Comparison of ENCODE assay signal across 16 cellular contexts in genomic region chr2:233289590-233290424, GRCh38.
DNase-seq lines count a peak whose midpoint lies in the region; ATAC-seq lines count a peak whose summit lies in the region.
"Had no signal": no experiment of that assay in that cellular context is flagged by ENCODE, and none has a peak within 500 bp of the region (broad histone marks: within the 10 kb centered on the region; RNA-seq: fewer than 3 reads in every experiment).

No MANE protein-coding gene starts in this region.

- H3K9me3 Mint-ChIP-seq in stimulated activated effector memory CD8-positive, alpha-beta T cell treated with anti-CD3 and anti-CD28 coated beads, Interleukin-12 subunit alpha, Interleukin-12 subunit beta, amount 100 ng/mL, for 72 hours = no peaks in the 10 kb centered on the region

- no peak overlapping the region for H3K4me3 Mint-ChIP-seq in stimulated activated effector memory CD8-positive, alpha-beta T cell treated with anti-CD3 and anti-CD28 coated beads, Interleukin-12 subunit alpha, Interleukin-12 subunit beta, amount 100 ng/mL, for 72 hours

- H3K27ac Mint-ChIP-seq in stimulated activated effector memory CD8-positive, alpha-beta T cell treated with anti-CD3 and anti-CD28 coated beads, Interleukin-12 subunit alpha, Interleukin-12 subunit beta, amount 100 ng/mL, for 72 hours = peak overlapping the region; percentile 81

- ATAC-seq in stimulated activated effector memory CD8-positive, alpha-beta T cell treated with anti-CD3 and anti-CD28 coated beads, Interleukin-12 subunit alpha, Interleukin-12 subunit beta, amount 100 ng/mL, for 72 hours = no peak
- ATAC-seq in GM18511 (IDR thresholded peaks at IDR 0.05; ENCODE audit: unreplicated experiment) = no peak
- ATAC-seq: heart left ventricle, SK-N-SH treated with all-trans-retinoic acid at 6 μM for 48 hours had no signal

- DNase-seq in SHP77 treated with DMSO at 0.1 percent for 48 hours (lab: John Stamatoyannopoulos, UW) (peak; percentile 47), SHP77 (lab: John Stamatoyannopoulos, UW) (no peak), NCI-H345 treated with DMSO at 0.1 percent for 48 hours (lab: John Stamatoyannopoulos, UW; ENCODE audit: unreplicated experiment) (peak; percentile 82), epidermal melanocyte (ENCODE audit: insufficient read length, low spot score) (peak; percentile 66), DMS79 treated with DMSO at 0.1 percent for 48 hours (lab: John Stamatoyannopoulos, UW) (no peak)
- DNase-seq in stimulated activated effector memory CD8-positive, alpha-beta T cell treated with anti-CD3 and anti-CD28 coated beads, Interleukin-12 subunit alpha, Interleukin-12 subunit beta, amount 100 ng/mL, for 72 hours (ENCODE audit: low spot score in 2 of 2) = no peak
- no peak for DNase-seq in stimulated activated naive CD4-positive, alpha-beta T cell treated with Interleukin-2 at 50 U/mL for 16 hours (lab: John Stamatoyannopoulos, UW)
- DNase-seq: erythroblast; heart left ventricle; Karpas-422; NCI-H187; right cardiac atrium; stimulated activated CD4-positive, alpha-beta T cell treated with anti-CD3 and anti-CD28 coated beads, Interleukin-4, amount 100 ng/mL, for 4 hours; stimulated activated naive CD4-positive, alpha-beta T cell had no signal

- H3K36me3 Mint-ChIP-seq in stimulated activated effector memory CD8-positive, alpha-beta T cell treated with anti-CD3 and anti-CD28 coated beads, Interleukin-12 subunit alpha, Interleukin-12 subunit beta, amount 100 ng/mL, for 72 hours = peaks cover 100% of the 10 kb centered on the region

- H3K4me1 Mint-ChIP-seq in stimulated activated effector memory CD8-positive, alpha-beta T cell treated with anti-CD3 and anti-CD28 coated beads, Interleukin-12 subunit alpha, Interleukin-12 subunit beta, amount 100 ng/mL, for 72 hours = peaks cover 5% of the 10 kb centered on the region

Comparison
In these comparisons a context has a peak if more than half of its experiments do, and no peak if none do; other contexts are left out.
1. DNase-seq: peak in SHP77 treated with DMSO at 0.1 percent for 48 hours (single experiment), NCI-H345 treated with DMSO at 0.1 percent for 48 hours (single experiment) and epidermal melanocyte (single experiment); none in SHP77 (0 of 2), stimulated activated effector memory CD8-positive, alpha-beta T cell treated with anti-CD3 and anti-CD28 coated beads, Interleukin-12 subunit alpha, Interleukin-12 subunit beta, amount 100 ng/mL, for 72 hours (0 of 2), stimulated activated naive CD4-positive, alpha-beta T cell treated with Interleukin-2 at 50 U/mL for 16 hours (single experiment) and DMS79 treated with DMSO at 0.1 percent for 48 hours (single experiment).